8 cellular contexts compared by ENCODE assay signal in genomic region chr11:65013692-65014145, GRCh38. TPM values are rescaled to one million over a fixed set of nuclear protein-coding genes. Genes with fewer than 3 reads are reported as not detected.
DNase-seq lines count a peak whose midpoint lies in the region; ATAC-seq and TF ChIP-seq lines count a peak whose summit lies in the region.

No MANE protein-coding gene starts in this region.

- H3K27ac Mint-ChIP-seq in activated naive CD8-positive, alpha-beta T cell treated with anti-CD3 and anti-CD28 coated beads, Interleukin-2, amount 10 ng/mL, durations not matched to agents 7 days and 5 days, result peak overlapping the region; percentile 98

- peaks cover 20% of the 10 kb centered on the region for H3K4me1 Mint-ChIP-seq in activated naive CD8-positive, alpha-beta T cell treated with anti-CD3 and anti-CD28 coated beads, Interleukin-2, amount 10 ng/mL, durations not matched to agents 7 days and 5 days

- TF ChIP-seq CTCF in cardiac muscle cell (IDR thresholded peaks at IDR 0.05; ENCODE audit: low read depth, low read length) (no peak), parathyroid adenoma (IDR thresholded peaks at IDR 0.05) (no peak), upper lobe of right lung (IDR thresholded peaks at IDR 0.05) (no peak)

- H3K27me3 Mint-ChIP-seq in activated naive CD8-positive, alpha-beta T cell treated with anti-CD3 and anti-CD28 coated beads, Interleukin-2, amount 10 ng/mL, durations not matched to agents 7 days and 5 days, result no peaks in the 10 kb centered on the region

- intact Hi-C loops in upper lobe of right lung (cut with DNase I), result no loop called here

- H3K36me3 Mint-ChIP-seq in activated naive CD8-positive, alpha-beta T cell treated with anti-CD3 and anti-CD28 coated beads, Interleukin-2, amount 10 ng/mL, durations not matched to agents 7 days and 5 days, result peaks cover 12% of the 10 kb centered on the region

- POLR2A ChIA-PET in activated naive CD8-positive, alpha-beta T cell treated with anti-CD3 and anti-CD28 coated beads, Interleukin-2, amount 10 ng/mL, durations not matched to agents 7 days and 5 days (lab: Charles Lee), result interaction anchor here (0.8 to 3.5 kb wide), 19 partner anchors 12 to 168 kb away, joined by 3 to 22 read pairs (median 5); partner anchors contain the start of genes BATF2, CAPN1, MAJIN and PPP2R5B

- H3K4me3 Mint-ChIP-seq in activated naive CD8-positive, alpha-beta T cell treated with anti-CD3 and anti-CD28 coated beads, Interleukin-2, amount 10 ng/mL, durations not matched to agents 7 days and 5 days, result peak overlapping the region; percentile 91

- DNase-seq in ELF-1 (ENCODE audit: low read depth, low spot score) (peak; percentile 96), SHP77 treated with DMSO at 0.1 percent for 48 hours (lab: John Stamatoyannopoulos, UW) (peak; percentile 80), cardiac muscle cell (ENCODE audit: low read depth in 1 of 2, low spot score in 1 of 2) (peak; percentile 91 to 97), upper lobe of right lung (peak; percentile 96)
- DNase-seq in Jurkat, Clone E6-1 (ENCODE audit: low read depth, low spot score), result peak; percentile 94
- DNase-seq in activated naive CD8-positive, alpha-beta T cell treated with anti-CD3 and anti-CD28 coated beads, Interleukin-2, amount 10 ng/mL, durations not matched to agents 7 days and 5 days, result peak; percentile 90

- H3K27me3 ChIP-seq in cardiac muscle cell (no peaks in the 10 kb centered on the region), parathyroid adenoma (ENCODE audit: control insufficient read depth, insufficient read depth, low read length) (no peaks in the 10 kb centered on the region), upper lobe of right lung (no peaks in the 10 kb centered on the region)

- no peaks in the 10 kb centered on the region for H3K9me3 Mint-ChIP-seq in activated naive CD8-positive, alpha-beta T cell treated with anti-CD3 and anti-CD28 coated beads, Interleukin-2, amount 10 ng/mL, durations not matched to agents 7 days and 5 days

- peak overlapping the region; percentile 84 for H3K4me2 ChIP-seq in parathyroid adenoma (ENCODE audit: low read length)

- peak; percentile 64 for ATAC-seq in GM21723 (IDR thresholded peaks at IDR 0.05; ENCODE audit: unreplicated experiment)
- peak; percentile 86 for ATAC-seq in activated naive CD8-positive, alpha-beta T cell treated with anti-CD3 and anti-CD28 coated beads, Interleukin-2, amount 10 ng/mL, durations not matched to agents 7 days and 5 days (ENCODE audit: low read depth)
- peak; percentile 90 for ATAC-seq in upper lobe of right lung

- peak overlapping the region; percentile 89 for H3K27ac ChIP-seq in cardiac muscle cell
- H3K27ac ChIP-seq in parathyroid adenoma, result peak overlapping the region; percentile 97
- peak overlapping the region; percentile 98 for H3K27ac ChIP-seq in upper lobe of right lung

- peak overlapping the region; percentile 81 for H3K4me3 ChIP-seq in Jurkat, Clone E6-1 (ENCODE audit: low read length)
- H3K4me3 ChIP-seq in cardiac muscle cell, result peak overlapping the region; percentile 55
- peak overlapping the region; percentile 66 for H3K4me3 ChIP-seq in parathyroid adenoma (ENCODE audit: low read depth, low read length)
- H3K4me3 ChIP-seq in upper lobe of right lung, result peak overlapping the region; percentile 87

- H3K79me2 ChIP-seq in parathyroid adenoma, result peaks cover 7% of the 10 kb centered on the region

- H3K4me1 ChIP-seq in cardiac muscle cell (ENCODE audit: low read depth) (no peaks in the 10 kb centered on the region), parathyroid adenoma (no peaks in the 10 kb centered on the region), upper lobe of right lung (peaks cover 18% of the 10 kb centered on the region)

- H2AFZ ChIP-seq in parathyroid adenoma, result peak overlapping the region; percentile 94

- H3K9me3 ChIP-seq in cardiac muscle cell (ENCODE audit: low read depth), result no peaks in the 10 kb centered on the region
- no peaks in the 10 kb centered on the region for H3K9me3 ChIP-seq in parathyroid adenoma (ENCODE audit: control insufficient read depth, low read length)
- no peaks in the 10 kb centered on the region for H3K9me3 ChIP-seq in upper lobe of right lung

- H3K36me3 ChIP-seq in cardiac muscle cell, result no peaks in the 10 kb centered on the region
- H3K36me3 ChIP-seq in parathyroid adenoma (ENCODE audit: control insufficient read depth, insufficient read depth, low read length), result no peaks in the 10 kb centered on the region
- peaks cover 9% of the 10 kb centered on the region for H3K36me3 ChIP-seq in upper lobe of right lung

- no peak overlapping the region for H3K9ac ChIP-seq in parathyroid adenoma

RNA-seq across cellular contexts. Expression of gene ARL2, which starts 0.2 kb away (rescaled TPM):
- 93.3 TPM for polyA plus RNA-seq in Jurkat, Clone E6-1 (2012; ENCODE audit: insufficient read depth, insufficient read length)
- total RNA-seq in activated naive CD8-positive, alpha-beta T cell treated with anti-CD3 and anti-CD28 coated beads, Interleukin-2, amount 10 ng/mL, durations not matched to agents 7 days and 5 days, result 10 to 100 TPM; 69.5 to 70.2 TPM
- total RNA-seq in cardiac muscle cell, result 189 and 224 TPM in 2 replicates
- 230 and 246 TPM in 2 replicates for polyA plus RNA-seq in cardiac muscle cell
- 84.4 TPM for total RNA-seq in upper lobe of right lung

RNA-seq across cellular contexts. Expression of gene SNX15, which starts 13.5 kb away (rescaled TPM):
- polyA plus RNA-seq in Jurkat, Clone E6-1 (2012; ENCODE audit: insufficient read depth, insufficient read length), result not detected
- 10 to 100 TPM; 22.4 to 28.3 TPM for total RNA-seq in activated naive CD8-positive, alpha-beta T cell treated with anti-CD3 and anti-CD28 coated beads, Interleukin-2, amount 10 ng/mL, durations not matched to agents 7 days and 5 days
- 24.5 and 33.0 TPM in 2 replicates for total RNA-seq in cardiac muscle cell
- polyA plus RNA-seq in cardiac muscle cell, result 38.4 and 41.3 TPM in 2 replicates
- 27.1 TPM for total RNA-seq in upper lobe of right lung

RNA-seq across cellular contexts. Expression of gene BATF2, which starts 16.9 kb away (rescaled TPM):
- polyA plus RNA-seq in Jurkat, Clone E6-1 (2012; ENCODE audit: insufficient read depth, insufficient read length), result not detected
- total RNA-seq in activated naive CD8-positive, alpha-beta T cell treated with anti-CD3 and anti-CD28 coated beads, Interleukin-2, amount 10 ng/mL, durations not matched to agents 7 days and 5 days, result 1 to 10 TPM; 1.2 TPM
- total RNA-seq in cardiac muscle cell (0.21 and 0.25 TPM in 2 replicates), upper lobe of right lung (7.5 TPM)
- not detected in 2 replicates for polyA plus RNA-seq in cardiac muscle cell

RNA-seq across cellular contexts. Expression of gene SAC3D1, which starts 27.3 kb away (rescaled TPM):
- polyA plus RNA-seq in Jurkat, Clone E6-1 (2012; ENCODE audit: insufficient read depth, insufficient read length), result 40.6 TPM
- 10 to 100 TPM; 24.2 to 25.8 TPM for total RNA-seq in activated naive CD8-positive, alpha-beta T cell treated with anti-CD3 and anti-CD28 coated beads, Interleukin-2, amount 10 ng/mL, durations not matched to agents 7 days and 5 days
- total RNA-seq in cardiac muscle cell (22.3 and 24.6 TPM in 2 replicates), upper lobe of right lung (10.2 TPM)
- 23.6 and 32.7 TPM in 2 replicates for polyA plus RNA-seq in cardiac muscle cell

RNA-seq across cellular contexts. Expression of gene MAJIN, which starts 41.8 kb away (rescaled TPM):
- polyA plus RNA-seq in Jurkat, Clone E6-1 (2012; ENCODE audit: insufficient read depth, insufficient read length), result not detected
- not detected for total RNA-seq in activated naive CD8-positive, alpha-beta T cell treated with anti-CD3 and anti-CD28 coated beads, Interleukin-2, amount 10 ng/mL, durations not matched to agents 7 days and 5 days
- total RNA-seq in cardiac muscle cell (not detected in 2 replicates), upper lobe of right lung (not detected)
- 0.06 TPM in 1 of 2 replicates, not detected in the other for polyA plus RNA-seq in cardiac muscle cell

Comparison
In these comparisons a context has a peak if more than half of its experiments do, and no peak if none do; other contexts are left out.
1. Peak in every context shown above with its lines: DNase-seq, ATAC-seq, H3K4me3 ChIP-seq and H3K27ac ChIP-seq.